17 cellular contexts compared by ENCODE assay signal in genomic region chr18:75227535-75227934, GRCh38. TPM values are rescaled to one million over a fixed set of nuclear protein-coding genes. Genes with fewer than 3 reads are reported as not detected.
DNase-seq lines count a peak whose midpoint lies in the region; ATAC-seq and TF ChIP-seq lines count a peak whose summit lies in the region.
"Had no signal": no experiment of that assay in that cellular context is flagged by ENCODE, and none has a peak within 500 bp of the region (broad histone marks: within the 10 kb centered on the region; RNA-seq: fewer than 3 reads in every experiment).

No MANE protein-coding gene starts in this region.

- no peaks in the 10 kb centered on the region for H3K27me3 ChIP-seq in heart left ventricle
- H3K27me3 ChIP-seq in aorta (ENCODE audit: control insufficient read depth in 1 of 2, insufficient read depth in 2 of 2, low read length in 1 of 2): no peaks in the 10 kb centered on the region
- H3K27me3 ChIP-seq in spleen (replicated peaks in 1 of 7): no peaks in the 10 kb centered on the region
- H3K27me3 ChIP-seq: dorsolateral prefrontal cortex had no signal

- peak; percentile 30 to 56 (median 43) for ATAC-seq in heart left ventricle
- no peak for ATAC-seq in aorta (ENCODE audit: low FRiP score)
- ATAC-seq in GM19467 (IDR thresholded peaks at IDR 0.05; ENCODE audit: unreplicated experiment): no peak
- ATAC-seq: A549, PC-3 had no signal

- H3K4me1 ChIP-seq in heart left ventricle: peaks cover 0 to 68% (median 49%) of the 10 kb centered on the region in 12 donors
- H3K4me1 ChIP-seq in aorta (ENCODE audit: control insufficient read depth in 1 of 2, insufficient read depth in 2 of 2, low read length in 2 of 2): no peaks in the 10 kb centered on the region
- H3K4me1 ChIP-seq in spleen: peaks cover 6 to 93% (median 46%) of the 10 kb centered on the region in 6 donors

- DNase-seq in activated naive CD4-positive, alpha-beta T cell treated with anti-CD3 and anti-CD28 coated beads for 36 hours: no peak
- no peak for DNase-seq in heart left ventricle
- DNase-seq in nephron progenitor cell: no peak
- DNase-seq in aorta: no peak
- no peak for DNase-seq in spleen
- DNase-seq in DMS 273 treated with DMSO at 0.1 percent for 48 hours (lab: John Stamatoyannopoulos, UW): no peak
- DNase-seq: activated B cell treated with CpG ODN at 0.5 μM for 24 hours; dorsolateral prefrontal cortex; H7; midbrain; NCI-H1436 treated with DMSO at 0.1 percent for 48 hours; NCI-H524; PC-3; stimulated activated CD4-positive, alpha-beta T cell treated with anti-CD3 and anti-CD28 coated beads, Interleukin-4, amount 100 ng/mL, for 24 hours had no signal

- CTCF ChIA-PET in activated naive CD4-positive, alpha-beta T cell treated with anti-CD3 and anti-CD28 coated beads for 36 hours (lab: Charles Lee): interaction anchor here (3.6 kb wide), 1 partner anchor 18 kb away, joined by 14 read pairs; no protein-coding TSS in a partner anchor

- H3K4me3 ChIP-seq in heart left ventricle (peak overlapping the region in 8 of 12 donors; percentile 13 to 46 (median 35)), aorta (ENCODE audit: low read length in 2 of 2) (peak overlapping the region; percentile 49 to 55), spleen (peak overlapping the region in 3 of 8 donors; percentile 7 to 26 (median 9))
- H3K4me3 ChIP-seq: A549 had no signal

- H3K27me3 Mint-ChIP-seq in activated naive CD4-positive, alpha-beta T cell treated with anti-CD3 and anti-CD28 coated beads, Interleukin-2, amount 50 U/mL, for 24 hours: no peaks in the 10 kb centered on the region
- no peaks in the 10 kb centered on the region for H3K27me3 Mint-ChIP-seq in activated naive CD4-positive, alpha-beta T cell treated with anti-CD3 and anti-CD28 coated beads for 36 hours (ENCODE audit: low read depth)
- no peaks in the 10 kb centered on the region for H3K27me3 Mint-ChIP-seq in nephron progenitor cell (ENCODE audit: low read depth, poor library complexity)
- H3K27me3 Mint-ChIP-seq: activated B cell treated with CpG ODN at 0.5 μM for 24 hours had no signal

- peak overlapping the region; percentile 32 for H3K27ac Mint-ChIP-seq in activated naive CD4-positive, alpha-beta T cell treated with anti-CD3 and anti-CD28 coated beads, Interleukin-2, amount 50 U/mL, for 24 hours
- no peak overlapping the region for H3K27ac Mint-ChIP-seq in activated naive CD4-positive, alpha-beta T cell treated with anti-CD3 and anti-CD28 coated beads for 36 hours
- H3K27ac Mint-ChIP-seq in nephron progenitor cell: peak overlapping the region; percentile 98
- H3K27ac Mint-ChIP-seq: activated B cell treated with CpG ODN at 0.5 μM for 24 hours had no signal

- TF ChIP-seq CTCF in heart left ventricle (IDR thresholded peaks at IDR 0.05) (no peak), nephron progenitor cell (IDR thresholded peaks at IDR 0.05) (no peak), spleen (IDR thresholded peaks at IDR 0.05 in 8 of 11, conservative IDR thresholded peaks at IDR 0.05 in 3 of 11) (no peak)

- H3K9me3 ChIP-seq in heart left ventricle: no peaks in the 10 kb centered on the region
- no peaks in the 10 kb centered on the region for H3K9me3 ChIP-seq in aorta (ENCODE audit: control insufficient read depth, low read length)
- no peaks in the 10 kb centered on the region for H3K9me3 ChIP-seq in spleen
- H3K9me3 ChIP-seq: A549 had no signal

- 11 to 17% (median 14%) methylated on average over 6 of the region's 6 CpGs for WGBS in heart left ventricle, 4 donors
- 2 to 3% methylated on average over 6 of the region's 6 CpGs for WGBS in aorta, 2 donors
- 20 to 38% (median 25%) methylated on average over 6 of the region's 6 CpGs for WGBS in spleen, 5 donors

- intact Hi-C loops in activated naive CD4-positive, alpha-beta T cell treated with anti-CD3 and anti-CD28 coated beads for 36 hours (cut with micrococcal nuclease): loop anchor here (2.0 kb wide), 1 partner anchor 15 kb away; no protein-coding TSS in a partner anchor
- intact Hi-C loops in heart left ventricle (cut with DNase I) (loop anchor here in 1 of 10 donors (1.0 kb wide), 1 partner anchor 14 kb away; no protein-coding TSS in a partner anchor), aorta (cut with DNase I) (no loop called here), spleen (cut with DNase I; ENCODE audit: low total_unique reads) (no loop called here)

- TF ChIP-seq POLR2A in heart left ventricle (IDR thresholded peaks at IDR 0.05): no peak
- TF ChIP-seq POLR2A in spleen (IDR thresholded peaks at IDR 0.05): no peak

- H3K36me3 Mint-ChIP-seq in activated naive CD4-positive, alpha-beta T cell treated with anti-CD3 and anti-CD28 coated beads, Interleukin-2, amount 50 U/mL, for 24 hours: peaks cover 5% of the 10 kb centered on the region
- peaks cover 15% of the 10 kb centered on the region for H3K36me3 Mint-ChIP-seq in activated naive CD4-positive, alpha-beta T cell treated with anti-CD3 and anti-CD28 coated beads for 36 hours (ENCODE audit: low read depth)
- H3K36me3 Mint-ChIP-seq in nephron progenitor cell (ENCODE audit: low read depth): peaks cover 23% of the 10 kb centered on the region

- peak overlapping the region in 10 of 12 donors; percentile 13 to 60 (median 50) for H3K27ac ChIP-seq in heart left ventricle
- no peak overlapping the region for H3K27ac ChIP-seq in aorta (ENCODE audit: low read depth in 1 of 2, low read length in 2 of 2)
- H3K27ac ChIP-seq in spleen: peak overlapping the region in 4 of 8 donors; percentile 5 to 60 (median 44)
- H3K27ac ChIP-seq: A549 had no signal

- H3K36me3 ChIP-seq in heart left ventricle (peaks cover 0 to 3% (median 0%) of the 10 kb centered on the region in 9 donors), aorta (ENCODE audit: control insufficient read depth in 1 of 2, insufficient read depth in 2 of 2, low read length in 1 of 2) (no peaks in the 10 kb centered on the region), spleen (no peaks in the 10 kb centered on the region)

- peak overlapping the region; percentile 63 for H3K4me3 Mint-ChIP-seq in activated naive CD4-positive, alpha-beta T cell treated with anti-CD3 and anti-CD28 coated beads, Interleukin-2, amount 50 U/mL, for 24 hours
- H3K4me3 Mint-ChIP-seq in activated naive CD4-positive, alpha-beta T cell treated with anti-CD3 and anti-CD28 coated beads for 36 hours: no peak overlapping the region
- H3K4me3 Mint-ChIP-seq in nephron progenitor cell: peak overlapping the region; percentile 69
- H3K4me3 Mint-ChIP-seq: activated B cell treated with CpG ODN at 0.5 μM for 24 hours had no signal

- no peaks in the 10 kb centered on the region for H3K9me3 Mint-ChIP-seq in activated naive CD4-positive, alpha-beta T cell treated with anti-CD3 and anti-CD28 coated beads, Interleukin-2, amount 50 U/mL, for 24 hours
- H3K9me3 Mint-ChIP-seq in activated naive CD4-positive, alpha-beta T cell treated with anti-CD3 and anti-CD28 coated beads for 36 hours: no peaks in the 10 kb centered on the region
- no peaks in the 10 kb centered on the region for H3K9me3 Mint-ChIP-seq in nephron progenitor cell
- H3K9me3 Mint-ChIP-seq: activated B cell treated with CpG ODN at 0.5 μM for 24 hours had no signal

- H3K4me1 Mint-ChIP-seq in activated naive CD4-positive, alpha-beta T cell treated with anti-CD3 and anti-CD28 coated beads, Interleukin-2, amount 50 U/mL, for 24 hours: peaks cover 85% of the 10 kb centered on the region
- peaks cover 65% of the 10 kb centered on the region for H3K4me1 Mint-ChIP-seq in activated naive CD4-positive, alpha-beta T cell treated with anti-CD3 and anti-CD28 coated beads for 36 hours (ENCODE audit: low read depth)
- H3K4me1 Mint-ChIP-seq in nephron progenitor cell: peaks cover 98% of the 10 kb centered on the region

RNA-seq across cellular contexts. Expression of gene TSHZ1, which starts 16.9 kb away (rescaled TPM):
- 10 to 100 TPM; 13.8 to 14.3 TPM for total RNA-seq in activated naive CD4-positive, alpha-beta T cell treated with anti-CD3 and anti-CD28 coated beads for 36 hours
- total RNA-seq in heart left ventricle: 10 to 100 TPM; 14.7 to 27.9 (median 19.5) TPM
- polyA plus RNA-seq in heart left ventricle: 1 to 10 TPM; 7.5 to 8.8 TPM
- total RNA-seq in aorta: 10 to 100 TPM; 15.9 to 26.0 TPM
- polyA plus RNA-seq in aorta: 1 to 10 TPM; 3.3 to 7.7 TPM
- 10 to 100 TPM; 14.9 to 26.4 (median 19.7) TPM for total RNA-seq in spleen
- 1 to 10 TPM; 4.1 to 6.1 (median 4.2) TPM for polyA plus RNA-seq in spleen

RNA-seq across cellular contexts. Expression of gene PTGR3, which starts 18.6 kb away (rescaled TPM):
- total RNA-seq in activated naive CD4-positive, alpha-beta T cell treated with anti-CD3 and anti-CD28 coated beads for 36 hours: 10 to 100 TPM; 28.4 to 33.0 TPM
- 10 to 100 TPM; 35.3 to 58.2 (median 49.4) TPM for total RNA-seq in heart left ventricle
- polyA plus RNA-seq in heart left ventricle: 10 to 100 TPM; 13.6 to 33.4 TPM
- total RNA-seq in aorta: 10 to 100 TPM; 16.9 to 28.6 TPM
- polyA plus RNA-seq in aorta: 1 to 10 TPM; 8.8 to 9.4 TPM
- total RNA-seq in spleen: 10 to 100 TPM; 23.6 to 43.8 (median 36.7) TPM
- 10 to 100 TPM; 11.1 to 16.8 (median 12.3) TPM for polyA plus RNA-seq in spleen

Comparison
In these comparisons a context has a peak if more than half of its experiments do, and no peak if none do; other contexts are left out.
1. ATAC-seq: peak in heart left ventricle (4 of 4); none in aorta (single experiment) and GM19467 (single experiment).
2. H3K27ac ChIP-seq: peak in heart left ventricle (10 of 12); none in aorta (0 of 2).